ENCODE assay signal across 8 cellular contexts in genomic region chr19:52748336-52748950, GRCh38. TPM values are rescaled to one million over a fixed set of nuclear protein-coding genes. Genes with fewer than 3 reads are reported as not detected.
A peak's percentile ranks its signal among the peaks of the same experiment; 100 is the strongest.
DNase-seq lines count a peak whose midpoint lies in the region; ATAC-seq and TF ChIP-seq lines count a peak whose summit lies in the region.

No MANE protein-coding gene starts in this region.

- peak; percentile 38 for TF ChIP-seq CTCF in BJ (IDR thresholded peaks at IDR 0.05; ENCODE audit: insufficient read depth, low read depth, low read length)
- peak; percentile 67 for TF ChIP-seq CTCF in MCF 10A (IDR thresholded peaks at IDR 0.05; ENCODE audit: unreplicated experiment)
- peak; percentile 35 for TF ChIP-seq CTCF in lower lobe of right lung (IDR thresholded peaks at IDR 0.05)

- ATAC-seq in lower lobe of right lung (peak in 1 of 2 donors; percentile 54), HG03025 (IDR thresholded peaks at IDR 0.05; ENCODE audit: low FRiP score, unreplicated experiment) (no peak), HG03039 (IDR thresholded peaks at IDR 0.05; ENCODE audit: unreplicated experiment) (no peak)

- H3K36me3 Mint-ChIP-seq in MCF 10A (ENCODE audit: insufficient read depth, unreplicated experiment) = no peaks in the 10 kb centered on the region

- peak; percentile 50 for TF ChIP-seq RAD21 in Ishikawa (IDR thresholded peaks at IDR 0.05; ENCODE audit: low read depth)

- intact Hi-C loops in MCF 10A (cut with micrococcal nuclease) (loop anchor here (5.0 kb wide), 1 partner anchor 611 kb away; the partner anchor contains the start of gene ZNF616), lower lobe of right lung (cut with DNase I) (no loop called here)

- H3K27me3 ChIP-seq in BJ (ENCODE audit: control insufficient read depth, insufficient read depth, low read length) = no peaks in the 10 kb centered on the region
- no peaks in the 10 kb centered on the region for H3K27me3 ChIP-seq in lower lobe of right lung (ENCODE audit: low read depth)

- H3K4me3 Mint-ChIP-seq in MCF 10A (ENCODE audit: unreplicated experiment) = no peak overlapping the region

- POLR2A ChIA-PET in BJ (lab: Charles Lee) = no interaction called here
- POLR2A ChIA-PET in MCF 10A (lab: Yijun Ruan, JAX) = interaction anchor here (0.9 kb wide), 1 partner anchor 13 kb away, joined by 4 read pairs; no protein-coding TSS in a partner anchor

- no peak overlapping the region for H3K27ac ChIP-seq in lower lobe of right lung

- no peaks in the 10 kb centered on the region for H3K9me3 Mint-ChIP-seq in MCF 10A (ENCODE audit: unreplicated experiment)

- no peaks in the 10 kb centered on the region for H3K4me1 Mint-ChIP-seq in MCF 10A (ENCODE audit: insufficient read depth, unreplicated experiment)

- TF ChIP-seq EP300 in Ishikawa (IDR thresholded peaks at IDR 0.05; ENCODE audit: borderline replicate concordance) = no peak

- H3K27ac Mint-ChIP-seq in MCF 10A (ENCODE audit: low read depth, unreplicated experiment) = no peak overlapping the region

- DNase-seq in BJ (ENCODE audit: low read depth) (no peak), MCF 10A (ENCODE audit: unreplicated experiment) (peak; percentile 47), lower lobe of right lung (no peak), AML-193 (lab: John Stamatoyannopoulos, UW) (no peak)
- DNase-seq in stimulated activated CD4-positive, alpha-beta T cell treated with anti-CD3 and anti-CD28 coated beads, Interleukin-4, amount 100 ng/mL, for 1 hour = no peak

- no peaks in the 10 kb centered on the region for H3K36me3 ChIP-seq in BJ (ENCODE audit: control insufficient read depth, insufficient read depth, low read length)
- H3K36me3 ChIP-seq in lower lobe of right lung = no peaks in the 10 kb centered on the region

- CTCF ChIA-PET in BJ (lab: Yijun Ruan, JAX) (interaction anchor here (0.9 to 2.4 kb wide), 3 partner anchors 13 to 500 kb away, joined by 3 to 8 read pairs (median 4); no protein-coding TSS in a partner anchor), MCF 10A (lab: Yijun Ruan, JAX) (interaction anchor here (0.6 to 1.9 kb wide), 11 partner anchors 9 to 1006 kb away, joined by 3 to 6 read pairs (median 3); no protein-coding TSS in a partner anchor)

- H3K27me3 Mint-ChIP-seq in MCF 10A (ENCODE audit: insufficient read depth, unreplicated experiment) = no peaks in the 10 kb centered on the region

- no peaks in the 10 kb centered on the region for H3K9me3 ChIP-seq in lower lobe of right lung

- no TSS peak for BruUV-seq in MCF 10A (replicated peaks; lab: Mats Ljungman, UMichigan)

- no peaks in the 10 kb centered on the region for H3K4me1 ChIP-seq in lower lobe of right lung

- H3K4me3 ChIP-seq in BJ (ENCODE audit: low read depth, low read length) (no peak overlapping the region), lower lobe of right lung (no peak overlapping the region)

TF ChIP-seq in Ishikawa, 13 proteins besides CTCF, POLR2A, EP300 and RAD21:
- TF ChIP-seq TCF12 (IDR thresholded peaks at IDR 0.05; ENCODE audit: low read depth) = no peak
- no peak for TF ChIP-seq NFIC (IDR thresholded peaks at IDR 0.05)
- no peak for TF ChIP-seq YY1 (IDR thresholded peaks at IDR 0.05; ENCODE audit: low read depth)
- no peak for TF ChIP-seq USF1 (IDR thresholded peaks at IDR 0.05)
- TF ChIP-seq FOXM1 (IDR thresholded peaks at IDR 0.05; ENCODE audit: borderline replicate concordance, low read depth) = no peak
- TF ChIP-seq MAX (IDR thresholded peaks at IDR 0.05) = no peak
- TF ChIP-seq REST (IDR thresholded peaks at IDR 0.05; ENCODE audit: low read depth) = no peak
- no peak for TF ChIP-seq CREB1 (IDR thresholded peaks at IDR 0.05; ENCODE audit: low read depth)
- TF ChIP-seq ZBTB7A (IDR thresholded peaks at IDR 0.05; ENCODE audit: low read depth) = no peak
- no peak for TF ChIP-seq CEBPB (IDR thresholded peaks at IDR 0.05)
- TF ChIP-seq TEAD4 (IDR thresholded peaks at IDR 0.05) = no peak
- no peak for TF ChIP-seq EGR1 (IDR thresholded peaks at IDR 0.05)
- no peak for TF ChIP-seq TAF1 (IDR thresholded peaks at IDR 0.05; ENCODE audit: low read depth)

RNA-seq across cellular contexts. Expression of gene ZNF611, which starts 13.6 kb away (rescaled TPM):
- polyA plus RNA-seq in BJ (2011; rRNA removed) = 2.4 and 3.8 TPM in 2 replicates
- 3.1 and 4.2 TPM in 2 replicates for polyA minus RNA-seq in BJ (2011; rRNA and poly(A)+ RNA removed)
- total RNA-seq in MCF 10A (2022) = 12.6 and 23.1 TPM in 2 replicates
- 24.4 TPM for total RNA-seq in lower lobe of right lung

RNA-seq across cellular contexts. Expression of gene ZNF600, which starts 38.1 kb away (rescaled TPM):
- 3.0 and 3.6 TPM in 2 replicates for polyA plus RNA-seq in BJ (2011; rRNA removed)
- polyA minus RNA-seq in BJ (2011; rRNA and poly(A)+ RNA removed) = 3.8 and 5.9 TPM in 2 replicates
- total RNA-seq in MCF 10A (2022) (7.9 and 9.8 TPM in 2 replicates), lower lobe of right lung (14.9 TPM)
